In the genomic region with DNA sequence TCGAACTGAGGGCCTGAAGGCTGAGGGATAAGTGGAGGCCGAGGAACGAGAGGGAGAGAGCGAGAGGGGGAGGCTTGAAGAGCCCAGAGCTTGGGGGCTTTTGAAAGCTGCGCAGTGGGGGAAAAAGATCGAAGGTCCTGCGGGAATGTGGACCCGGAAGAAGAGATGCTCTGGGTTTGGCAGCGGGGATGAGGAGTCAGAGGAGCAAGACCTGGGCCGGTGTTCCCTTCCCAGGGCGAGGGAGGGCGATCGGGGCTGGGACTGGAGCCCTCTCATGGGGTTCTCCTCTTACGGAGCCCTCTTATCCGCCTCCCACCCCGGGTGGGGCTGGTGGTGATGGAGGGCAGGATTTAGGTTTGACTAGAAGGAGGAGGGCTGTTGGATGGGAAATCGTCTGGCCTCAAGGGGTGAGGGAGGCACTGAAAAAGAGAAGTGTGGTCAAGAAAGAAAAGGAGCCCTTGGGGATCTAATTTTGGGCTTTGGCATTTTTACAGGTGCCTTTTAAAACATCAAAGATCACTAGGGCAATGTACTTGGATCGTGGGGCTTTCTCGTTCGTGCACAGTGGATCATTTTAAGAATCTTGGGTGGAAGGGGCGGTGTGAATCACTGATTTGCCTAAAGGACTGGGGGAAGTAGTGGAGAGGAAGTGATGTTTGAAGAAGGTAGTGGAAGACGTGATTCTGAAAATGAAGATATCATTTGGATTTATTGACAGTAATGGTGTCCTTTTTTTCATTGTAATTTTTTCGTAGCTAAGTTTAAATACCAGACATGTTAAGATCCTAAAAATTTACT, we compare ENCODE assay signal across 8 cellular contexts. TPM values are rescaled to one million over a fixed set of nuclear protein-coding genes. Genes with fewer than 3 reads are reported as not detected.
DNase-seq lines count a peak whose midpoint lies in the region; ATAC-seq lines count a peak whose summit lies in the region.

No MANE protein-coding gene starts in this region.

- H3K9me3 Mint-ChIP-seq in effector memory CD8-positive, alpha-beta T cell, result no peaks in the 10 kb centered on the region

- peaks cover 46 to 47% of the 10 kb centered on the region in 2 donors for H3K4me1 Mint-ChIP-seq in effector memory CD8-positive, alpha-beta T cell (ENCODE audit: low read depth in 2 of 2)

- no peaks in the 10 kb centered on the region for H3K27me3 Mint-ChIP-seq in effector memory CD8-positive, alpha-beta T cell

- ATAC-seq in HG02759 (IDR thresholded peaks at IDR 0.05; ENCODE audit: unreplicated experiment), result peak; percentile 20
- ATAC-seq in effector memory CD8-positive, alpha-beta T cell (replicated peaks), result peak; percentile 35

- peak overlapping the region; percentile 90 to 95 for H3K27ac Mint-ChIP-seq in effector memory CD8-positive, alpha-beta T cell

- peak; percentile 16 for DNase-seq in NCI-H2107 treated with DMSO at 0.1 percent for 48 hours (lab: John Stamatoyannopoulos, UW; ENCODE audit: unreplicated experiment)
- no peak for DNase-seq in NCI-H2107 (lab: John Stamatoyannopoulos, UW)
- peak; percentile 48 for DNase-seq in NCI-H146 treated with DMSO at 0.1 percent for 48 hours (lab: John Stamatoyannopoulos, UW; ENCODE audit: unreplicated experiment)
- DNase-seq in activated CD4-positive, alpha-beta T cell treated with anti-CD3 and anti-CD28 coated beads, Interleukin-2, amount 50 U/mL, for 4 hours, result peak; percentile 28 to 41
- peak; percentile 21 to 42 (median 29) for DNase-seq in effector memory CD8-positive, alpha-beta T cell
- DNase-seq in lung microvascular endothelial cell (ENCODE audit: low read depth in 2 of 2), result peak; percentile 46 to 58
- peak; percentile 6 to 11 for DNase-seq in stimulated activated CD8-positive, alpha-beta memory T cell treated with anti-CD3 and anti-CD28 coated beads, Interleukin-7, amount 100 ng/mL, for 1 hour (ENCODE audit: low read depth in 2 of 2)

- peak overlapping the region; percentile 90 to 94 for H3K4me3 Mint-ChIP-seq in effector memory CD8-positive, alpha-beta T cell

- H3K36me3 Mint-ChIP-seq in effector memory CD8-positive, alpha-beta T cell (ENCODE audit: insufficient read depth), result peaks cover 26% of the 10 kb centered on the region

RNA-seq across cellular contexts. Expression of a gene that starts 0.6 kb away (rescaled TPM):
- total RNA-seq in lung microvascular endothelial cell, result 19.6 and 25.8 TPM in 2 replicates
